ENCODE assay signal across 11 cellular contexts in genomic region chr20:4925842-4926530, GRCh38.
A peak's percentile ranks its signal among the peaks of the same experiment; 100 is the strongest.
DNase-seq lines count a peak whose midpoint lies in the region; ATAC-seq, FAIRE-seq and TF ChIP-seq lines count a peak whose summit lies in the region.
"Had no signal": no experiment of that assay in that cellular context is flagged by ENCODE, and none has a peak within 500 bp of the region (broad histone marks: within the 10 kb centered on the region; RNA-seq: fewer than 3 reads in every experiment).

No MANE protein-coding gene starts in this region.

- H3K4me2 ChIP-seq in A549: peak overlapping the region; percentile 23; the same call in 2 of the 3 replicates

- H3K4me1 ChIP-seq in A549 (peaks cover 11% of the 10 kb centered on the region), esophagus muscularis mucosa (peaks cover 0 to 18% (median 9%) of the 10 kb centered on the region in 4 donors)

- no peaks in the 10 kb centered on the region for H3K27me3 ChIP-seq in esophagus muscularis mucosa

- no peak for TF ChIP-seq EP300 in A549 (IDR thresholded peaks at IDR 0.05)
- no peak for TF ChIP-seq EP300 in esophagus muscularis mucosa (IDR thresholded peaks at IDR 0.05)

- POLR2A ChIA-PET in A549 (lab: Yijun Ruan, JAX): no interaction called here

- H3K4me3 ChIP-seq in A549 (no peak overlapping the region), esophagus muscularis mucosa (peak overlapping the region in 1 of 4 donors; percentile 3)

- no peak for TF ChIP-seq CTCF in A549 (IDR thresholded peaks at IDR 0.05)
- no peak for TF ChIP-seq CTCF in esophagus muscularis mucosa (IDR thresholded peaks at IDR 0.05)

- WGBS in A549 (ENCODE audit: missing lambda C conversion rate): 73% methylated on average over 15 of the region's 15 CpGs
- 77% methylated on average over 15 of the region's 15 CpGs for WGBS in esophagus muscularis mucosa

- ATAC-seq in A549: peak in 1 of 2 experiments; percentile 49; a peak in 3 of 6 replicates

- peak overlapping the region; percentile 2 to 26; a peak in 2 of 6 replicates for H3K27ac ChIP-seq in A549
- peak overlapping the region; percentile 44 to 64 (median 54) for H3K27ac ChIP-seq in esophagus muscularis mucosa (replicated peaks in 1 of 4)

- CTCF ChIA-PET in A549 (lab: Yijun Ruan, JAX): interaction anchor here (0.7 to 2.7 kb wide), 4 partner anchors 11 to 253 kb away, joined by 3 to 12 read pairs (median 6); no protein-coding TSS in a partner anchor

- intact Hi-C loops in esophagus muscularis mucosa (cut with DNase I): no loop called here

- peak in 1 of 2 experiments; percentile 49 for DNase-seq in A549 (ENCODE audit: low read depth in 1 of 2, low spot score in 1 of 2)
- peak; percentile 80 for DNase-seq in RPMI7951 (ENCODE audit: low read depth)
- no peak for DNase-seq in esophagus muscularis mucosa (ENCODE audit: extremely low spot score)
- DNase-seq in myocyte (ENCODE audit: low read depth): peak; percentile 59
- no peak for DNase-seq in mesenteric fat pad (ENCODE audit: low spot score)
- DNase-seq in globus pallidus (ENCODE audit: low spot score): no peak
- no peak for DNase-seq in activated CD4-positive, CD25-positive, alpha-beta regulatory T cell treated with anti-CD3 and anti-CD28 coated beads, Interleukin-2, amount 50 U/mL, for 72 hours
- no peak for DNase-seq in DMS53 treated with DMSO at 0.1 percent for 48 hours (lab: John Stamatoyannopoulos, UW; ENCODE audit: unreplicated experiment)
- DNase-seq: AML-193, cortex of kidney, KG1 had no signal

- TF ChIP-seq POLR2A in A549 (IDR thresholded peaks at IDR 0.05; ENCODE audit: low read length) (no peak), esophagus muscularis mucosa (IDR thresholded peaks at IDR 0.05; ENCODE audit: low read depth) (no peak)

- no peak for FAIRE-seq in A549 (lab: Jason Lieb, UNC)

- H3K9me3 ChIP-seq in A549 (no peaks in the 10 kb centered on the region), esophagus muscularis mucosa (no peaks in the 10 kb centered on the region)

- H3K36me3 ChIP-seq in esophagus muscularis mucosa: peaks cover 0 to 16% (median under 1%) of the 10 kb centered on the region in 4 donors

- no peak for TF ChIP-seq RAD21 in A549 (conservative IDR thresholded peaks at IDR 0.05 in 1 of 2, IDR thresholded peaks at IDR 0.05 in 1 of 2)

TF ChIP-seq in A549, 52 proteins besides CTCF, POLR2A, EP300 and RAD21:
- TF ChIP-seq FOSL2 (IDR thresholded peaks at IDR 0.05) (no peak), FOSL2 (CRISPR knock-in tag; IDR thresholded peaks at IDR 0.05) (peak; percentile 14; the same call in 1 of the 2 replicates), MYC (IDR thresholded peaks at IDR 0.05; ENCODE audit: borderline replicate concordance, low read length) (no peak)
TF ChIP-seq in A549: peak in this region for 1.

Comparison
In these comparisons a context has a peak if more than half of its experiments do, and no peak if none do; other contexts are left out.
1. DNase-seq: peak in RPMI7951 (single experiment) and myocyte (single experiment); none in esophagus muscularis mucosa (single experiment), mesenteric fat pad (single experiment), globus pallidus (single experiment), activated CD4-positive, CD25-positive, alpha-beta regulatory T cell treated with anti-CD3 and anti-CD28 coated beads, Interleukin-2, amount 50 U/mL, for 72 hours (single experiment) and DMS53 treated with DMSO at 0.1 percent for 48 hours (single experiment).